In genomic region chr6:42236030-42236429, GRCh38 we compare ENCODE assay signal across 20 cellular contexts. TPM values are rescaled to one million over a fixed set of nuclear protein-coding genes. Genes with fewer than 3 reads are reported as not detected.
DNase-seq lines count a peak whose midpoint lies in the region; ATAC-seq, FAIRE-seq and TF ChIP-seq lines count a peak whose summit lies in the region.
"Had no signal": no experiment of that assay in that cellular context is flagged by ENCODE, and none has a peak within 500 bp of the region (broad histone marks: within the 10 kb centered on the region; RNA-seq: fewer than 3 reads in every experiment).

No MANE protein-coding gene starts in this region.

- H3K27me3 Mint-ChIP-seq in activated naive CD4-positive, alpha-beta T cell treated with anti-CD3 and anti-CD28 coated beads for 36 hours (ENCODE audit: low read depth), result no peaks in the 10 kb centered on the region
- H3K27me3 Mint-ChIP-seq in MCF 10A (ENCODE audit: insufficient read depth, unreplicated experiment), result no peaks in the 10 kb centered on the region

- no peaks in the 10 kb centered on the region for H3K9me3 ChIP-seq in K562 (replicated peaks; ENCODE audit: control insufficient read depth, insufficient read depth, low read depth, low read length)
- H3K9me3 ChIP-seq: Caco-2, HAP-1 had no signal

- BruUV-seq in K562 (replicated peaks; lab: Mats Ljungman, UMichigan) (no TSS peak), MCF 10A (replicated peaks; lab: Mats Ljungman, UMichigan) (no TSS peak)

- no peak overlapping the region for H3K4me3 Mint-ChIP-seq in activated naive CD4-positive, alpha-beta T cell treated with anti-CD3 and anti-CD28 coated beads for 36 hours
- peak overlapping the region; percentile 13 for H3K4me3 Mint-ChIP-seq in stimulated activated effector memory CD8-positive, alpha-beta T cell treated with anti-CD3 and anti-CD28 coated beads, Interleukin-12 subunit alpha, Interleukin-12 subunit beta, amount 100 ng/mL, for 72 hours
- H3K4me3 Mint-ChIP-seq in MCF 10A (ENCODE audit: unreplicated experiment), result no peak overlapping the region

- peak overlapping the region; percentile 21; the same call in 1 of the 2 replicates for H3K4me2 ChIP-seq in K562 (ENCODE audit: insufficient read depth, low read length)
- H3K4me2 ChIP-seq: KMS-11, PC-9 had no signal

- no peak for TF ChIP-seq RAD21 in K562 (CRISPR knock-in tag; conservative IDR thresholded peaks at IDR 0.05 in 1 of 2, IDR thresholded peaks at IDR 0.05 in 1 of 2)

- H3K4me1 ChIP-seq in K562 (replicated peaks in 1 of 2; ENCODE audit: control insufficient read depth in 2 of 2, insufficient read depth in 2 of 2, low read length in 2 of 2), result peaks cover 4% of the 10 kb centered on the region in 2 experiments; a peak in 3 of 5 replicates
- H3K4me1 ChIP-seq: Caco-2, HAP-1 had no signal

- H3K9ac ChIP-seq in K562 (ENCODE audit: insufficient read depth in 1 of 2, low read depth in 2 of 2, low read length in 2 of 2), result no peak overlapping the region
- H3K9ac ChIP-seq: KMS-11 had no signal

- TF ChIP-seq EP300 in K562 (IDR thresholded peaks at IDR 0.05; ENCODE audit: low read length), result no peak

- no peak for FAIRE-seq in K562 (lab: Jason Lieb, UNC)
- FAIRE-seq: HepG2 had no signal

- no peaks in the 10 kb centered on the region for H3K27me3 ChIP-seq in K562 (ENCODE audit: control insufficient read depth in 2 of 2, insufficient read depth in 2 of 2, low read length in 2 of 2)

- H4K20me1 ChIP-seq in K562 (replicated peaks; ENCODE audit: control insufficient read depth, insufficient read depth, low read length), result no peaks in the 10 kb centered on the region

- WGBS in K562 (ENCODE audit: insufficient coverage, low coverage, missing lambda C conversion rate), result 26% methylated on average over 8 of the region's 9 CpGs

- H3K36me3 ChIP-seq in K562 (ENCODE audit: control insufficient read depth, insufficient read depth, low read length), result no peaks in the 10 kb centered on the region

- POLR2A ChIA-PET in K562 (lab: Yijun Ruan, JAX) (interaction anchor here (0.9 kb wide), 1 partner anchor 8 kb away, joined by 3 read pairs; no protein-coding TSS in a partner anchor), MCF 10A (lab: Yijun Ruan, JAX) (no interaction called here)

- TF ChIP-seq POLR2A in K562 (conservative IDR thresholded peaks at IDR 0.05), result no peak

- peaks cover 6% of the 10 kb centered on the region for H3K36me3 Mint-ChIP-seq in activated naive CD4-positive, alpha-beta T cell treated with anti-CD3 and anti-CD28 coated beads for 36 hours (ENCODE audit: low read depth)
- peaks cover 91% of the 10 kb centered on the region for H3K36me3 Mint-ChIP-seq in stimulated activated effector memory CD8-positive, alpha-beta T cell treated with anti-CD3 and anti-CD28 coated beads, Interleukin-12 subunit alpha, Interleukin-12 subunit beta, amount 100 ng/mL, for 72 hours
- H3K36me3 Mint-ChIP-seq in MCF 10A (ENCODE audit: insufficient read depth, unreplicated experiment), result peaks cover 69% of the 10 kb centered on the region

- H3K79me2 ChIP-seq in K562 (ENCODE audit: control insufficient read depth, insufficient read depth, low read length), result no peaks in the 10 kb centered on the region

- ATAC-seq in HG02885 (IDR thresholded peaks at IDR 0.05; ENCODE audit: poor library complexity, unreplicated experiment) (peak; percentile 19), K562 (peak; percentile 48), HG02763 (IDR thresholded peaks at IDR 0.05; ENCODE audit: unreplicated experiment) (no peak)
- no peak for ATAC-seq in stimulated activated effector memory CD8-positive, alpha-beta T cell treated with anti-CD3 and anti-CD28 coated beads, Interleukin-12 subunit alpha, Interleukin-12 subunit beta, amount 100 ng/mL, for 72 hours
- ATAC-seq: HepG2 had no signal

- no peak for DNase-seq in activated naive CD4-positive, alpha-beta T cell treated with anti-CD3 and anti-CD28 coated beads for 36 hours
- no peak for DNase-seq in activated naive CD4-positive, alpha-beta T cell treated with Interleukin-2 at 50 U/mL for 16 hours
- no peak for DNase-seq in K562 (ENCODE audit: extremely low read depth in 1 of 4, low spot score in 3 of 4)
- no peak for DNase-seq in stimulated activated effector memory CD8-positive, alpha-beta T cell treated with anti-CD3 and anti-CD28 coated beads, Interleukin-12 subunit alpha, Interleukin-12 subunit beta, amount 100 ng/mL, for 72 hours (ENCODE audit: low spot score in 2 of 2)
- DNase-seq in putamen (ENCODE audit: low spot score), result no peak
- no peak for DNase-seq in MCF 10A (ENCODE audit: unreplicated experiment)
- DNase-seq: ACHN, AML-193, Caco-2, DMS153, NCI-H1048, NCI-H1436 treated with DMSO at 0.1 percent for 48 hours, NCI-H2029 treated with DMSO at 0.1 percent for 48 hours, NCI-H748 treated with DMSO at 0.1 percent for 48 hours, PC-9 had no signal

- peaks cover 13% of the 10 kb centered on the region for H3K4me1 Mint-ChIP-seq in activated naive CD4-positive, alpha-beta T cell treated with anti-CD3 and anti-CD28 coated beads for 36 hours (ENCODE audit: low read depth)
- H3K4me1 Mint-ChIP-seq in stimulated activated effector memory CD8-positive, alpha-beta T cell treated with anti-CD3 and anti-CD28 coated beads, Interleukin-12 subunit alpha, Interleukin-12 subunit beta, amount 100 ng/mL, for 72 hours, result peaks cover 31% of the 10 kb centered on the region
- H3K4me1 Mint-ChIP-seq in MCF 10A (ENCODE audit: insufficient read depth, unreplicated experiment), result peaks cover 23% of the 10 kb centered on the region

- intact Hi-C loops in activated naive CD4-positive, alpha-beta T cell treated with anti-CD3 and anti-CD28 coated beads for 36 hours (cut with micrococcal nuclease), result no loop called here
- intact Hi-C loops in K562 (cut with micrococcal nuclease), result no loop called here
- intact Hi-C loops in MCF 10A (cut with micrococcal nuclease), result loop anchor here (5.0 to 10.0 kb wide), 3 partner anchors 99 to 639 kb away; partner anchors contain the start of genes RPL7L1 and TRERF1

- in situ Hi-C loops in K562 (cut with MboI), result no loop called here

- CTCF ChIA-PET in activated naive CD4-positive, alpha-beta T cell treated with anti-CD3 and anti-CD28 coated beads for 36 hours (lab: Charles Lee), result interaction anchor here (0.8 kb wide), 1 partner anchor 154 kb away, joined by 4 read pairs; no protein-coding TSS in a partner anchor
- CTCF ChIA-PET in K562 (lab: Yijun Ruan, JAX; ENCODE audit: low intra/inter-chr PET ratio) (no interaction called here), MCF 10A (lab: Yijun Ruan, JAX) (interaction anchor here (0.6 to 1.6 kb wide), 2 partner anchors 22 to 154 kb away, joined by 3 to 7 read pairs; no protein-coding TSS in a partner anchor)

- H3K27ac ChIP-seq in K562 (ENCODE audit: extremely low read depth, low read depth, low read length), result no peak overlapping the region
- H3K27ac ChIP-seq: KMS-11, PC-9 had no signal

- H3K4me3 ChIP-seq in K562, result no peak overlapping the region
- H3K4me3 ChIP-seq: HAP-1, PC-9 had no signal

- H3K9me1 ChIP-seq in K562 (ENCODE audit: control insufficient read depth, insufficient read depth, low read length), result no peaks in the 10 kb centered on the region

- TF ChIP-seq CTCF in K562 (IDR thresholded peaks at IDR 0.05 in 2 of 3, conservative IDR thresholded peaks at IDR 0.05 in 1 of 3; ENCODE audit: insufficient read depth in 2 of 3, low read depth in 1 of 3, low read length in 3 of 3) (no peak), MCF 10A (IDR thresholded peaks at IDR 0.05; ENCODE audit: unreplicated experiment) (no peak)

- H3K9me3 Mint-ChIP-seq in activated naive CD4-positive, alpha-beta T cell treated with anti-CD3 and anti-CD28 coated beads for 36 hours, result no peaks in the 10 kb centered on the region
- no peaks in the 10 kb centered on the region for H3K9me3 Mint-ChIP-seq in stimulated activated effector memory CD8-positive, alpha-beta T cell treated with anti-CD3 and anti-CD28 coated beads, Interleukin-12 subunit alpha, Interleukin-12 subunit beta, amount 100 ng/mL, for 72 hours
- no peaks in the 10 kb centered on the region for H3K9me3 Mint-ChIP-seq in MCF 10A (ENCODE audit: unreplicated experiment)

- peak overlapping the region; percentile 76 for H3K27ac Mint-ChIP-seq in activated naive CD4-positive, alpha-beta T cell treated with anti-CD3 and anti-CD28 coated beads for 36 hours
- peak overlapping the region; percentile 84 for H3K27ac Mint-ChIP-seq in stimulated activated effector memory CD8-positive, alpha-beta T cell treated with anti-CD3 and anti-CD28 coated beads, Interleukin-12 subunit alpha, Interleukin-12 subunit beta, amount 100 ng/mL, for 72 hours
- no peak overlapping the region for H3K27ac Mint-ChIP-seq in MCF 10A (ENCODE audit: low read depth, unreplicated experiment)

- H2AFZ ChIP-seq in K562 (ENCODE audit: low read depth, low read length), result peak overlapping the region; percentile 81
- H2AFZ ChIP-seq: PC-9 had no signal

RNA-seq across cellular contexts. Expression of gene MRPS10, which starts 18.4 kb away (rescaled TPM):
- total RNA-seq in activated naive CD4-positive, alpha-beta T cell treated with anti-CD3 and anti-CD28 coated beads for 36 hours, result 10 to 100 TPM; 39.7 to 40.7 TPM
- 25.3 and 53.6 TPM in 2 replicates for total RNA-seq in K562 (2011; cell fraction: chromatin; rRNA removed; ENCODE audit: low replicate concordance)
- 17.6 and 18.5 TPM in 2 replicates for total RNA-seq in K562 (2011; cell fraction: nucleolus; rRNA removed)
- total RNA-seq in K562 (2011; cell fraction: nucleoplasm; rRNA removed), result 37.0 and 65.0 TPM in 2 replicates
- total RNA-seq in K562 (2014; rRNA removed), result 48.6 and 50.3 TPM in 2 replicates
- 93.7 and 106 TPM in 2 replicates for total RNA-seq in K562 (2014; rRNA removed; fragmentation: Illumina TruSeq; extraction: Trizol)
- 72.7 and 78.8 TPM in 2 replicates for total RNA-seq in K562 (2015; rRNA removed; fragmentation: Illumina TruSeq; extraction: Trizol)
- 51.1 and 53.7 TPM in 2 replicates for total RNA-seq in K562 (2021)
- 57.0 and 102 TPM in 2 replicates for polyA plus RNA-seq in K562 (2011; rRNA removed)
- polyA plus RNA-seq in K562 (2011; cell fraction: cytosol; rRNA removed), result 26.0 and 42.1 TPM in 2 replicates
- polyA plus RNA-seq in K562 (2011; cell fraction: nucleus; rRNA removed), result 11.1 and 15.9 TPM in 2 replicates
- polyA plus RNA-seq in K562 (2012), result 55.9 and 63.4 TPM in 2 replicates
- polyA plus RNA-seq in K562 (2014; fragmentation: Illumina TruSeq; extraction: Trizol), result 94.8 and 99.9 TPM in 2 replicates
- 100 to 1,000 TPM; 126 to 166 TPM for polyA plus RNA-seq in K562 (2014; fragmentation: Nextera tagmentation; extraction: Ambion mirVana)
- 65.9 and 86.5 TPM in 2 replicates for polyA plus RNA-seq in K562 (2014; rRNA removed)
- 48.2 and 55.1 TPM in 2 replicates for polyA minus RNA-seq in K562 (2011; rRNA and poly(A)+ RNA removed)
- 13.4 and 24.6 TPM in 2 replicates for polyA minus RNA-seq in K562 (2011; cell fraction: cytosol; rRNA and poly(A)+ RNA removed)
- polyA minus RNA-seq in K562 (2011; cell fraction: nucleus; rRNA and poly(A)+ RNA removed), result 8.6 and 17.8 TPM in 2 replicates
- total RNA-seq in MCF 10A (2022), result 62.9 and 67.3 TPM in 2 replicates

RNA-seq across cellular contexts. Expression of gene GUCA1B, which starts 41.3 kb away (rescaled TPM):
- total RNA-seq in activated naive CD4-positive, alpha-beta T cell treated with anti-CD3 and anti-CD28 coated beads for 36 hours, result 1 to 10 TPM; 2.5 to 2.7 TPM
- total RNA-seq in K562 (2011; cell fraction: chromatin; rRNA removed; ENCODE audit: low replicate concordance), result 3.9 and 6.5 TPM in 2 replicates
- total RNA-seq in K562 (2011; cell fraction: nucleolus; rRNA removed), result 3.2 and 3.3 TPM in 2 replicates
- total RNA-seq in K562 (2011; cell fraction: nucleoplasm; rRNA removed), result 5.9 and 7.7 TPM in 2 replicates
- total RNA-seq in K562 (2014; rRNA removed) (0.20 and 0.23 TPM in 2 replicates), K562 (2014; rRNA removed; fragmentation: Illumina TruSeq; extraction: Trizol) (0.69 and 0.77 TPM in 2 replicates), K562 (2015; rRNA removed; fragmentation: Illumina TruSeq; extraction: Trizol) (0.34 and 0.51 TPM in 2 replicates), K562 (2021) (0.92 and 0.95 TPM in 2 replicates), MCF 10A (2022) (0.93 and 1.2 TPM in 2 replicates)
- polyA plus RNA-seq in K562 (2011; rRNA removed) (0.54 and 1.7 TPM in 2 replicates), K562 (2014; fragmentation: Illumina TruSeq; extraction: Trizol) (0.43 and 0.48 TPM in 2 replicates), K562 (2014; fragmentation: Nextera tagmentation; extraction: Ambion mirVana) (not detected), K562 (2014; rRNA removed) (0.21 TPM in 1 of 2 replicates, not detected in the other)
- polyA plus RNA-seq in K562 (2011; cell fraction: cytosol; rRNA removed), result 0.19 and 1.4 TPM in 2 replicates
- polyA plus RNA-seq in K562 (2011; cell fraction: nucleus; rRNA removed), result 2.5 and 3.8 TPM in 2 replicates
- 0.40 and 1.4 TPM in 2 replicates for polyA plus RNA-seq in K562 (2012)
- polyA minus RNA-seq in K562 (2011; rRNA and poly(A)+ RNA removed), result 0.60 and 1.3 TPM in 2 replicates
- polyA minus RNA-seq in K562 (2011; cell fraction: cytosol; rRNA and poly(A)+ RNA removed), result not detected in 2 replicates
- polyA minus RNA-seq in K562 (2011; cell fraction: nucleus; rRNA and poly(A)+ RNA removed), result 0.54 and 1.7 TPM in 2 replicates

Comparison
In these comparisons a context has a peak if more than half of its experiments do, and no peak if none do; other contexts are left out.
1. ATAC-seq: peak in HG02885 (single experiment) and K562 (single experiment); none in stimulated activated effector memory CD8-positive, alpha-beta T cell treated with anti-CD3 and anti-CD28 coated beads, Interleukin-12 subunit alpha, Interleukin-12 subunit beta, amount 100 ng/mL, for 72 hours (single experiment) and HG02763 (single experiment).